In the genomic region with DNA sequence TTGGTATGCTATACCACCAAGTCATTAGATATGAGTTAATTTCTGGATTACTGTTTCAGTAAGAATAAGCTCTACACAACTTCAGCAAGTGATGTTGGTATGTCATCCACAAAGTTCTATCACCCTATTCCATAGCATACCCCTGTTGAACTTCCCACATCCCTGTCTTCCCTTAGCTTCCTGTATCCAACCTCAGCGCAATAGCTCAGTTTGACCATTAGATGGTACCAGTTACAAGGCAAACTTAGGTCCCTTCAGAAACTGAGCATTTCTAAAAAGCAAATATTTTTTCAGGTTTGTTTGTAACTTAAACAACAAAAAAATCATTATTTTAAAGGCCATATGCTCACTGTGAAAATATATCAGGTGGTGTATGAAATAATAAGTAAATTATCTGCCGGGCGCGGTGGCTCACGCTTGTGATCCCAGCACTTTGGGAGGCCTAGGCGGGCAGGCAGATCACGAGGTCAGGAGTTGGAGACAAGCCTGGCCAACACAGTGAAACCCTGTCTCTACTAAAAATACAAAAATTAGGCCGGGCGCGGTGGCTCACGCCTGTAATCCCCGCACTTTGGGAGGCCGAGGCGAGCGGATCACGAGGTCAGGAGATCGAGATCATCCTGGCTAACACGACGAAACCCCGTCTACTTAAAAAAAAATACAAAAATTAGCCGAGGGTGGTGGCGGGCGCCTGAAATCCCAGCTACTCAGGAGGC, we compare ENCODE assay signal across 8 cellular contexts. TPM values are rescaled to one million over a fixed set of nuclear protein-coding genes. Genes with fewer than 3 reads are reported as not detected.
DNase-seq lines count a peak whose midpoint lies in the region; ATAC-seq, FAIRE-seq and TF ChIP-seq lines count a peak whose summit lies in the region.

No MANE protein-coding gene starts in this region.

- no peaks in the 10 kb centered on the region for H3K27me3 ChIP-seq in bronchial epithelial cell (ENCODE audit: control insufficient read depth, insufficient read depth, low read length)
- no peaks in the 10 kb centered on the region for H3K27me3 ChIP-seq in pancreas

- no peaks in the 10 kb centered on the region for H3K9me3 Mint-ChIP-seq in activated T-cell treated with anti-CD3 and anti-CD28 coated beads, Interleukin-2, amount 50 U/mL, for 4 hours

- H3K4me1 ChIP-seq in pancreas: peaks cover 0 to 4% (median 0%) of the 10 kb centered on the region in 3 donors

- TF ChIP-seq CTCF in bronchial epithelial cell (IDR thresholded peaks at IDR 0.05; ENCODE audit: insufficient read depth, low read length, severe bottlenecking) (peak; percentile 55), pancreas (IDR thresholded peaks at IDR 0.05) (peak; percentile 6 to 28 (median 20))

- no peak overlapping the region for H3K4me3 Mint-ChIP-seq in activated T-cell treated with anti-CD3 and anti-CD28 coated beads, Interleukin-2, amount 50 U/mL, for 4 hours

- intact Hi-C loops in pancreas (cut with DNase I): no loop called here

- FAIRE-seq in bronchial epithelial cell (lab: Jason Lieb, UNC) (no peak), pancreas (lab: Jason Lieb, UNC) (no peak)

- peaks cover 10% of the 10 kb centered on the region for H3K4me1 Mint-ChIP-seq in activated T-cell treated with anti-CD3 and anti-CD28 coated beads, Interleukin-2, amount 50 U/mL, for 4 hours (ENCODE audit: low read depth)

- H3K36me3 Mint-ChIP-seq in activated T-cell treated with anti-CD3 and anti-CD28 coated beads, Interleukin-2, amount 50 U/mL, for 4 hours (ENCODE audit: insufficient read depth): no peaks in the 10 kb centered on the region

- no peaks in the 10 kb centered on the region for H3K36me3 ChIP-seq in bronchial epithelial cell (ENCODE audit: control insufficient read depth, insufficient read depth, low read length)
- no peaks in the 10 kb centered on the region for H3K36me3 ChIP-seq in pancreas

- no peak overlapping the region for H3K27ac ChIP-seq in pancreas

- no peaks in the 10 kb centered on the region for H3K9me3 ChIP-seq in pancreas

- H3K4me3 ChIP-seq in bronchial epithelial cell (ENCODE audit: low read depth, low read length) (no peak overlapping the region), pancreas (no peak overlapping the region)

- DNase-seq in NCI-H2107 treated with DMSO at 0.1 percent for 48 hours (lab: John Stamatoyannopoulos, UW; ENCODE audit: unreplicated experiment): peak; percentile 3
- no peak for DNase-seq in NCI-H2107 (lab: John Stamatoyannopoulos, UW)
- peak; percentile 20 for DNase-seq in NCI-H2171 (lab: John Stamatoyannopoulos, UW)
- peak; percentile 64 for DNase-seq in bronchial epithelial cell (ENCODE audit: low read depth)
- DNase-seq in pancreas: peak in 1 of 6 donors; percentile 13
- no peak for DNase-seq in activated T-cell treated with anti-CD3 and anti-CD28 coated beads, Interleukin-2, amount 50 U/mL, for 4 hours

- 87 to 89% methylated on average over 23 of the region's 23 CpGs for WGBS in pancreas, 2 donors

- ATAC-seq in pancreas (no peak), HG03442 (IDR thresholded peaks at IDR 0.05; ENCODE audit: unreplicated experiment) (no peak), GM18861 (IDR thresholded peaks at IDR 0.05; ENCODE audit: unreplicated experiment) (no peak)
- ATAC-seq in activated T-cell treated with anti-CD3 and anti-CD28 coated beads, Interleukin-2, amount 50 U/mL, for 4 hours: no peak

- no peaks in the 10 kb centered on the region for H3K27me3 Mint-ChIP-seq in activated T-cell treated with anti-CD3 and anti-CD28 coated beads, Interleukin-2, amount 50 U/mL, for 4 hours (ENCODE audit: low read depth)

RNA-seq across cellular contexts. Expression of gene MOG, which starts 8.8 kb away (rescaled TPM):
- total RNA-seq in bronchial epithelial cell (not detected in 2 replicates), pancreas (not detected)
- not detected for polyA plus RNA-seq in pancreas
- not detected for total RNA-seq in activated T-cell treated with anti-CD3 and anti-CD28 coated beads, Interleukin-2, amount 50 U/mL, for 4 hours

RNA-seq across cellular contexts. Expression of gene GABBR1, which starts 15.1 kb away (rescaled TPM):
- total RNA-seq in bronchial epithelial cell: 6.3 and 11.1 TPM in 2 replicates
- 10 to 100 TPM in 1 of 6 donors, 1 to 10 TPM in 5; 5.2 to 21.1 (median 7.5) TPM for total RNA-seq in pancreas
- 10 to 100 TPM; 24.1 to 26.7 TPM for polyA plus RNA-seq in pancreas
- total RNA-seq in activated T-cell treated with anti-CD3 and anti-CD28 coated beads, Interleukin-2, amount 50 U/mL, for 4 hours: 1 to 10 TPM; 4.2 to 5.6 (median 4.7) TPM

RNA-seq across cellular contexts. Expression of gene ZFP57, which starts 32.9 kb away (rescaled TPM):
- total RNA-seq in bronchial epithelial cell (0.90 and 1.6 TPM in 2 replicates), pancreas (under 1 TPM in 2 of 6 donors, not detected in 4; 0.09 to 0.12 TPM)
- polyA plus RNA-seq in pancreas: 1 to 10 TPM in 1 of 2 donors, not detected in 1; 1.1 TPM
- not detected for total RNA-seq in activated T-cell treated with anti-CD3 and anti-CD28 coated beads, Interleukin-2, amount 50 U/mL, for 4 hours

Comparison
In these comparisons a context has a peak if more than half of its experiments do, and no peak if none do; other contexts are left out.
1. DNase-seq: peak in NCI-H2107 treated with DMSO at 0.1 percent for 48 hours (single experiment), NCI-H2171 (single experiment) and bronchial epithelial cell (single experiment); none in NCI-H2107 (single experiment) and activated T-cell treated with anti-CD3 and anti-CD28 coated beads, Interleukin-2, amount 50 U/mL, for 4 hours (single experiment).